21 cellular contexts compared by ENCODE assay signal in the genomic region with DNA sequence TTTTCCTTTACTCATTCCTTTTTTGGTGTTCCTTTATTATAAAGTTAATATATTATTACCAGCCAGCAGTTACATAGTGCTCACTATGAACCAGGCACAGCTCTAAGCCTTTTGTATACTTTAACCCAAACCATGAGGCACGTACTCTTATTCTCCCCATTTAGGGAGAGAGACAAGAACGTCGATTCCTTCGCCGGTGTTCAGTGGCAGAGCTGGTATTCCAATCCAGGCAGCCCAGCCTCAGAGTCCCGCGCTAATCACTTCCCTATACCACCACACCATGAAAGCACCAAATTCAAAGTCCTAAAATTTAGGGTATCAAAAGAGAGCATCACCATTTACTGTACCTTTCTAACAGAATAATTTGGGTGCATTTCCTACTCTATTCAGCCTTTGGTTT.
DNase-seq lines count a peak whose midpoint lies in the region; ATAC-seq and TF ChIP-seq lines count a peak whose summit lies in the region.
"Had no signal": no experiment of that assay in that cellular context is flagged by ENCODE, and none has a peak within 500 bp of the region (broad histone marks: within the 10 kb centered on the region; RNA-seq: fewer than 3 reads in every experiment).

No MANE protein-coding gene starts in this region.

- TF ChIP-seq RAD21 in IMR-90 (IDR thresholded peaks at IDR 0.05; ENCODE audit: low read length) = no peak

- no peak for TF ChIP-seq POLR2A in IMR-90 (IDR thresholded peaks at IDR 0.05; ENCODE audit: low read depth, low read length)

- peak overlapping the region; percentile 2; the same call in 1 of the 2 replicates for H2BK20ac ChIP-seq in IMR-90 (ENCODE audit: low read depth, low read length)

- H3K9me3 ChIP-seq in IMR-90 (ENCODE audit: control insufficient read depth, insufficient read depth, low read length) (no peaks in the 10 kb centered on the region), thymus (ENCODE audit: control insufficient read depth) (no peaks in the 10 kb centered on the region)
- H3K9me3 ChIP-seq: BLaER1 treated with 17β-estradiol and CSF1 and Interleukin-3, amounts not matched to agents 10 nM and 100 nM had no signal

- H3K4me1 ChIP-seq in IMR-90 (ENCODE audit: control insufficient read depth, insufficient read depth, low read length) (peaks cover 26% of the 10 kb centered on the region), thymus (ENCODE audit: control insufficient read depth, insufficient read depth, low read length) (no peaks in the 10 kb centered on the region)

- POLR2A ChIA-PET in activated CD4-positive, alpha-beta T cell treated with anti-CD3 and anti-CD28 coated beads, Interleukin-2, amount 10 ng/mL, durations not matched to agents 7 days and 5 days (lab: Charles Lee) = no interaction called here
- POLR2A ChIA-PET in IMR-90 (lab: Charles Lee; ENCODE audit: unreplicated experiment) = interaction anchor here (1.1 kb wide), 1 partner anchor 39 kb away, joined by 3 read pairs; no protein-coding TSS in a partner anchor
- POLR2A ChIA-PET in GM10248 (lab: Yijun Ruan, JAX) = no interaction called here

- H3K27ac ChIP-seq in IMR-90 (ENCODE audit: insufficient read depth, low read length) (peak overlapping the region; percentile 75), epithelial cell of prostate (peak overlapping the region; percentile 18), thymus (ENCODE audit: low read depth) (peak overlapping the region; percentile 15)
- H3K27ac ChIP-seq: BLaER1 treated with 17β-estradiol and CSF1 and Interleukin-3, amounts not matched to agents 10 nM and 100 nM had no signal

- H2AK5ac ChIP-seq in IMR-90 (ENCODE audit: low read depth, low read length) = peak overlapping the region; percentile 80

- no peak overlapping the region for H3K4me3 Mint-ChIP-seq in activated CD4-positive, alpha-beta T cell treated with anti-CD3 and anti-CD28 coated beads, Interleukin-2, amount 10 ng/mL, durations not matched to agents 7 days and 5 days
- H3K4me3 Mint-ChIP-seq: activated T-cell treated with anti-CD3 and anti-CD28 coated beads, Interleukin-2, amount 50 U/mL, for 24 hours; dendritic cell treated with granulocyte-macrophage colony-stimulating factor and Interleukin-4, amounts not matched to agents 40 ng/mL and 50 ng/mL, for 4 days; natural killer cell; type B pancreatic cell had no signal

- peak overlapping the region; percentile 19; the same call in 1 of the 2 replicates for H3K56ac ChIP-seq in IMR-90 (ENCODE audit: extremely low read depth, insufficient read depth, low read length)

- H3K4me2 ChIP-seq in IMR-90 (ENCODE audit: low read depth, low read length) = no peak overlapping the region; the same call in 1 of the 2 replicates

- DNase-seq in activated CD4-positive, alpha-beta T cell treated with anti-CD3 and anti-CD28 coated beads, Interleukin-2, amount 10 ng/mL, durations not matched to agents 7 days and 5 days = no peak
- DNase-seq in activated CD4-positive, alpha-beta T cell treated with anti-CD3 and anti-CD28 coated beads, Interleukin-2, amount 50 U/mL, for 4 hours = no peak
- no peak for DNase-seq in IMR-90
- DNase-seq in epithelial cell of prostate (ENCODE audit: low read depth, low spot score) = no peak
- DNase-seq in GM10248 (ENCODE audit: extremely low spot score) = no peak
- DNase-seq in NCI-H748 treated with DMSO at 0.1 percent for 48 hours (lab: John Stamatoyannopoulos, UW) = no peak
- DNase-seq in NCI-H226 = no peak
- DNase-seq: activated T-cell treated with anti-CD3 and anti-CD28 coated beads, Interleukin-2, amount 50 U/mL, for 24 hours; foreskin fibroblast; GF-D8; H7; hippocampal formation; mammary epithelial cell; natural killer cell; NCI-H1436; NCI-H774; stimulated activated naive CD4-positive, alpha-beta T cell treated with Interleukin-2 at 50 U/mL for 16 hours had no signal

- H3K27me3 Mint-ChIP-seq in activated CD4-positive, alpha-beta T cell treated with anti-CD3 and anti-CD28 coated beads, Interleukin-2, amount 10 ng/mL, durations not matched to agents 7 days and 5 days = no peaks in the 10 kb centered on the region
- H3K27me3 Mint-ChIP-seq: activated T-cell treated with anti-CD3 and anti-CD28 coated beads, Interleukin-2, amount 50 U/mL, for 24 hours; dendritic cell treated with granulocyte-macrophage colony-stimulating factor and Interleukin-4, amounts not matched to agents 40 ng/mL and 50 ng/mL, for 4 days; type B pancreatic cell had no signal

- no peak for ATAC-seq in IMR-90 (ENCODE audit: low read depth)

- peak overlapping the region; percentile 31 for H3K18ac ChIP-seq in IMR-90 (ENCODE audit: low read depth, low read length)

- H3K36me3 Mint-ChIP-seq in activated CD4-positive, alpha-beta T cell treated with anti-CD3 and anti-CD28 coated beads, Interleukin-2, amount 10 ng/mL, durations not matched to agents 7 days and 5 days (ENCODE audit: low read depth) = peaks cover 56% of the 10 kb centered on the region
- H3K36me3 Mint-ChIP-seq: natural killer cell, type B pancreatic cell had no signal

- peak overlapping the region; percentile 65 for H2BK120ac ChIP-seq in IMR-90 (ENCODE audit: low read depth, low read length)

- peak overlapping the region; percentile 44 for H2BK5ac ChIP-seq in IMR-90 (ENCODE audit: low read depth, low read length, poor library complexity, severe bottlenecking)

- peaks cover 57% of the 10 kb centered on the region for H3K4me1 Mint-ChIP-seq in activated CD4-positive, alpha-beta T cell treated with anti-CD3 and anti-CD28 coated beads, Interleukin-2, amount 10 ng/mL, durations not matched to agents 7 days and 5 days

- H4K91ac ChIP-seq in IMR-90 (ENCODE audit: insufficient read depth, low read depth, low read length) = peak overlapping the region; percentile 16

- peaks cover 30 to 79% of the 10 kb centered on the region in 2 experiments for H3K79me1 ChIP-seq in IMR-90 (ENCODE audit: low read depth in 1 of 2, low read length in 2 of 2)

- no peaks in the 10 kb centered on the region for H4K20me1 ChIP-seq in IMR-90 (ENCODE audit: insufficient read depth, low read length)

- no peak overlapping the region; the same call in 2 of the 3 replicates for H2BK15ac ChIP-seq in IMR-90 (ENCODE audit: low read depth, low read length)

- H3K36me3 ChIP-seq in IMR-90 (ENCODE audit: control insufficient read depth, insufficient read depth, low read length) = peaks cover 14% of the 10 kb centered on the region
- no peaks in the 10 kb centered on the region for H3K36me3 ChIP-seq in thymus (ENCODE audit: control insufficient read depth, insufficient read depth)

- peaks cover 19% of the 10 kb centered on the region for H3K9me1 ChIP-seq in IMR-90 (ENCODE audit: insufficient read depth, low read length)

- H3K4me3 ChIP-seq in IMR-90 (ENCODE audit: insufficient read depth, low read depth, low read length) (no peak overlapping the region), thymus (ENCODE audit: low read length) (no peak overlapping the region)
- H3K4me3 ChIP-seq: BLaER1 treated with 17β-estradiol and CSF1 and Interleukin-3, amounts not matched to agents 10 nM and 100 nM had no signal

- H3K9ac ChIP-seq in IMR-90 (ENCODE audit: low read depth, low read length) = no peak overlapping the region; the same call in 1 of the 2 replicates
- H3K9ac ChIP-seq: BLaER1 treated with 17β-estradiol and CSF1 and Interleukin-3, amounts not matched to agents 10 nM and 100 nM had no signal

- no peak overlapping the region for H2AK9ac ChIP-seq in IMR-90 (replicated peaks; ENCODE audit: low read depth, low read length, poor library complexity)

- peak overlapping the region; percentile 55 for H3K27ac Mint-ChIP-seq in activated CD4-positive, alpha-beta T cell treated with anti-CD3 and anti-CD28 coated beads, Interleukin-2, amount 10 ng/mL, durations not matched to agents 7 days and 5 days
- H3K27ac Mint-ChIP-seq: activated T-cell treated with anti-CD3 and anti-CD28 coated beads, Interleukin-2, amount 50 U/mL, for 24 hours; dendritic cell treated with granulocyte-macrophage colony-stimulating factor and Interleukin-4, amounts not matched to agents 40 ng/mL and 50 ng/mL, for 4 days; type B pancreatic cell had no signal

- peak overlapping the region; percentile 28 to 54; a peak in 3 of 4 replicates for H4K8ac ChIP-seq in IMR-90 (ENCODE audit: low read depth in 2 of 2, low read length in 2 of 2)

- no peak for TF ChIP-seq CTCF in IMR-90 (conservative IDR thresholded peaks at IDR 0.05; ENCODE audit: low read depth, low read length)
- TF ChIP-seq CTCF in GM10248 (IDR thresholded peaks at IDR 0.05; ENCODE audit: control extremely low read depth, extremely low read depth, low read depth, missing control alignments) = no peak

- H3K14ac ChIP-seq in IMR-90 (replicated peaks; ENCODE audit: low read depth, low read length) = peak overlapping the region; percentile 16; the same call in 1 of the 2 replicates

- no peaks in the 10 kb centered on the region for H3K27me3 ChIP-seq in IMR-90 (ENCODE audit: control insufficient read depth, insufficient read depth, low read length)
- H3K27me3 ChIP-seq in thymus (ENCODE audit: control insufficient read depth, insufficient read depth) = no peaks in the 10 kb centered on the region
- H3K27me3 ChIP-seq: BLaER1 treated with 17β-estradiol and CSF1 and Interleukin-3, amounts not matched to agents 10 nM and 100 nM had no signal

- H3K9me3 Mint-ChIP-seq in activated CD4-positive, alpha-beta T cell treated with anti-CD3 and anti-CD28 coated beads, Interleukin-2, amount 10 ng/mL, durations not matched to agents 7 days and 5 days = no peaks in the 10 kb centered on the region
- H3K9me3 Mint-ChIP-seq: activated T-cell treated with anti-CD3 and anti-CD28 coated beads, Interleukin-2, amount 50 U/mL, for 24 hours; dendritic cell treated with granulocyte-macrophage colony-stimulating factor and Interleukin-4, amounts not matched to agents 40 ng/mL and 50 ng/mL, for 4 days; natural killer cell; type B pancreatic cell had no signal

- dilution Hi-C loops in IMR-90 (cut with HindIII; ENCODE audit: low sequenced_read_pairs, unreplicated experiment) = no loop called here

- peak overlapping the region; percentile 42; the same call in 1 of the 2 replicates for H4K5ac ChIP-seq in IMR-90 (ENCODE audit: low read depth, low read length)

- H3K4ac ChIP-seq in IMR-90 (ENCODE audit: low read depth, low read length) = peak overlapping the region; percentile 74

- no peak overlapping the region for H2AFZ ChIP-seq in IMR-90 (replicated peaks; ENCODE audit: low read length, poor library complexity)

- peak overlapping the region; percentile 6; the same call in 1 of the 2 replicates for H3K23ac ChIP-seq in IMR-90 (ENCODE audit: low read depth, low read length)

- in situ Hi-C loops in IMR-90 (cut with MboI; ENCODE audit: low sequenced_read_pairs) = no loop called here

- intact Hi-C loops in IMR-90 (cut with micrococcal nuclease) = no loop called here

- BruUV-seq in IMR-90 (replicated peaks; lab: Mats Ljungman, UMichigan) = no TSS peak

- 90% methylated on average over 2 of the region's 7 CpGs; no CpG with 5 or more reads in 1 of the 2 experiments for WGBS in IMR-90 (ENCODE audit: extremely low coverage in 2 of 2, insufficient read length in 1 of 2), 2 experiments
- 95% methylated on average over 7 of the region's 7 CpGs for WGBS in thymus

- CTCF ChIA-PET in activated CD4-positive, alpha-beta T cell treated with anti-CD3 and anti-CD28 coated beads, Interleukin-2, amount 10 ng/mL, durations not matched to agents 7 days and 5 days (lab: Charles Lee) = interaction anchor here (0.6 to 3.0 kb wide), 5 partner anchors 7 to 36 kb away, joined by 3 to 13 read pairs (median 3); no protein-coding TSS in a partner anchor
- CTCF ChIA-PET in IMR-90 (lab: Yijun Ruan, JAX) = no interaction called here
- CTCF ChIA-PET in GM10248 (lab: Yijun Ruan, JAX) = interaction anchor here (1.0 kb wide), 2 partner anchors 15 to 55 kb away, joined by 3 read pairs; no protein-coding TSS in a partner anchor

Comparison
In these comparisons a context has a peak if more than half of its experiments do, and no peak if none do; other contexts are left out.
1. H3K27ac ChIP-seq: peak in every context shown above with its lines; median percentile 75 in IMR-90; 18 in epithelial cell of prostate; 15 in thymus.